In genomic region chr6:160733045-160733646, GRCh38 we compare ENCODE assay signal across 8 cellular contexts. TPM values are rescaled to one million over a fixed set of nuclear protein-coding genes. Genes with fewer than 3 reads are reported as not detected.
DNase-seq lines count a peak whose midpoint lies in the region; ATAC-seq and TF ChIP-seq lines count a peak whose summit lies in the region.

No MANE protein-coding gene starts in this region.

- peak; percentile 40 to 80 (median 69) for TF ChIP-seq CTCF in dorsolateral prefrontal cortex (IDR thresholded peaks at IDR 0.05 in 54 of 56, conservative IDR thresholded peaks at IDR 0.05 in 2 of 56; ENCODE audit: low read depth in 1 of 56, partially characterized antibody in 56 of 56)
- TF ChIP-seq CTCF in uterus (IDR thresholded peaks at IDR 0.05), result peak; percentile 45 to 62 (median 52)

- no peaks in the 10 kb centered on the region for H3K9me3 ChIP-seq in uterus

- H3K9ac ChIP-seq in mesendoderm (ENCODE audit: low read length), result no peak overlapping the region

- DNase-seq in activated naive CD4-positive, alpha-beta T cell treated with Interleukin-2 at 50 U/mL for 16 hours, result peak; percentile 10
- no peak for DNase-seq in activated naive CD4-positive, alpha-beta T cell (lab: John Stamatoyannopoulos, UW)
- DNase-seq in HT1080 (ENCODE audit: low read depth) (peak; percentile 18), RKO (ENCODE audit: low spot score) (peak; percentile 57), dorsolateral prefrontal cortex (peak in 7 of 10 donors; percentile 11 to 58 (median 44)), mesendoderm (peak; percentile 76), uterus (peak; percentile 16 to 33)

- H3K18ac ChIP-seq in mesendoderm (ENCODE audit: low read length), result no peak overlapping the region

- H3K4me3 ChIP-seq in dorsolateral prefrontal cortex (no peak overlapping the region), mesendoderm (ENCODE audit: low read length) (no peak overlapping the region), uterus (no peak overlapping the region)

- H3K27me3 ChIP-seq in dorsolateral prefrontal cortex (peaks cover 0 to 18% (median 0%) of the 10 kb centered on the region in 45 donors), mesendoderm (ENCODE audit: insufficient read depth, low read length, poor library complexity) (no peaks in the 10 kb centered on the region), uterus (no peaks in the 10 kb centered on the region)

- H2BK120ac ChIP-seq in mesendoderm (ENCODE audit: low read depth, low read length), result no peak overlapping the region

- no peak overlapping the region for H3K4ac ChIP-seq in mesendoderm (ENCODE audit: low read depth, low read length)

- no peak overlapping the region for H3K23ac ChIP-seq in mesendoderm (ENCODE audit: low read length)

- H2AK5ac ChIP-seq in mesendoderm (ENCODE audit: low read length), result no peak overlapping the region

- ATAC-seq in GM21619 (IDR thresholded peaks at IDR 0.05; ENCODE audit: unreplicated experiment), result peak; percentile 80

- intact Hi-C loops in dorsolateral prefrontal cortex (cut with DNase I), result loop anchor here (5.0 kb wide), 2 partner anchors 34 to 639 kb away; no protein-coding TSS in a partner anchor
- intact Hi-C loops in uterus (cut with DNase I; ENCODE audit: low total_unique reads), result no loop called here

- no peak for TF ChIP-seq POLR2A in uterus (IDR thresholded peaks at IDR 0.05)

- H3K36me3 ChIP-seq in mesendoderm (ENCODE audit: control insufficient read depth, insufficient read depth, low read length), result no peaks in the 10 kb centered on the region
- no peaks in the 10 kb centered on the region for H3K36me3 ChIP-seq in uterus

- WGBS in mesendoderm (ENCODE audit: extremely low coverage, insufficient coverage, low lambda C conversion rate), result no CpG with 5 or more reads among the region's 8 CpGs

- H3K27ac ChIP-seq in dorsolateral prefrontal cortex, result no peak overlapping the region
- H3K27ac ChIP-seq in mesendoderm (ENCODE audit: low read depth, low read length), result no peak overlapping the region
- no peak overlapping the region for H3K27ac ChIP-seq in uterus

- H4K8ac ChIP-seq in mesendoderm (ENCODE audit: low read depth, low read length), result no peak overlapping the region

- H3K4me2 ChIP-seq in mesendoderm (ENCODE audit: low read length), result no peak overlapping the region

- H3K56ac ChIP-seq in mesendoderm (ENCODE audit: low read length), result no peak overlapping the region

- H3K4me1 ChIP-seq in mesendoderm (ENCODE audit: control insufficient read depth, low read depth, low read length), result no peaks in the 10 kb centered on the region
- H3K4me1 ChIP-seq in uterus, result no peaks in the 10 kb centered on the region

- H3K79me2 ChIP-seq in mesendoderm (ENCODE audit: control insufficient read depth, insufficient read depth, low read length), result no peaks in the 10 kb centered on the region

- H2BK15ac ChIP-seq in mesendoderm (replicated peaks; ENCODE audit: low read depth), result no peak overlapping the region

- H3K79me1 ChIP-seq in mesendoderm (ENCODE audit: low read length), result no peaks in the 10 kb centered on the region

- H2BK5ac ChIP-seq in mesendoderm (ENCODE audit: low read length), result no peak overlapping the region

- no peak overlapping the region for H4K5ac ChIP-seq in mesendoderm (ENCODE audit: low read length)

RNA-seq across cellular contexts. Expression of gene PLG, which starts 31.1 kb away (rescaled TPM):
- total RNA-seq in HT1080 (2014; rRNA removed; shearing (Covaris generic)), result not detected in 2 replicates
- polyA plus RNA-seq in HT1080 (2015; cell fraction: cytosol; rRNA removed), result not detected in 2 replicates
- 0.47 TPM in 1 of 2 replicates, not detected in the other for polyA plus RNA-seq in HT1080 (2015; cell fraction: nucleus; rRNA removed)
- total RNA-seq in dorsolateral prefrontal cortex (1 to 10 TPM in 35 of 120 experiments, under 1 TPM in 42, not detected in 43; 0.24 to 3.3 (median 0.94) TPM), uterus (not detected)
- not detected for polyA plus RNA-seq in mesendoderm (2013, experiment 1 of 2)
- polyA plus RNA-seq in mesendoderm (2013, experiment 2 of 2), result not detected

Comparison
In these comparisons a context has a peak if more than half of its experiments do, and no peak if none do; other contexts are left out.
1. DNase-seq: peak in activated naive CD4-positive, alpha-beta T cell treated with Interleukin-2 at 50 U/mL for 16 hours (single experiment), HT1080 (single experiment), RKO (single experiment), dorsolateral prefrontal cortex (7 of 10), mesendoderm (single experiment) and uterus (2 of 2); none in activated naive CD4-positive, alpha-beta T cell (0 of 4).